In the genomic region with DNA sequence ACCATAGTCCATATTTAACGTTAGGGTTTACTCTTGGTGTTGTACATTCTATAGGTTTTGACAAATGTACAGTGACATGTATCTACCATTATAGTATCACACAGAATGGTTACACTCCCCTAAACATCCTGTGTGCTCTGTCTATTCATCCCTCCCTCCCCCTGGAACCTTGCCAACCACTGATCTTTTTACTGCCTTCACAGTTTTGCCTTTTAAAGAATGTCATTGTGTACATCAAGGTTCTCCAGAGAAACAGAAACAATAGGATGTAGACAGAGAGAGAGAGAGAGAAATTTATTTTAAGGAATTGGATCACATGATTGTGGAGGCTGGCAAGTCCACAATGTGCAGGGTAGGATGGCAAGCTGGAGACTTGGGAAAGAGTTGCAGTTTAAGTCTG, we compare ENCODE assay signal across 21 cellular contexts. TPM values are rescaled to one million over a fixed set of nuclear protein-coding genes. Genes with fewer than 3 reads are reported as not detected.
A peak's percentile ranks its signal among the peaks of the same experiment; 100 is the strongest.
DNase-seq lines count a peak whose midpoint lies in the region; ATAC-seq, FAIRE-seq and TF ChIP-seq lines count a peak whose summit lies in the region.
"Had no signal": no experiment of that assay in that cellular context is flagged by ENCODE, and none has a peak within 500 bp of the region (broad histone marks: within the 10 kb centered on the region; RNA-seq: fewer than 3 reads in every experiment).

No MANE protein-coding gene starts in this region.

- no peaks in the 10 kb centered on the region for H3K9me3 ChIP-seq in A673 (ENCODE audit: low read depth, low read length, poor library complexity, severe bottlenecking)
- no peaks in the 10 kb centered on the region for H3K9me3 ChIP-seq in DND-41 (ENCODE audit: insufficient read depth, low read length, severe bottlenecking)
- H3K9me3 ChIP-seq in K562 (replicated peaks; ENCODE audit: control insufficient read depth, insufficient read depth, low read depth, low read length), result no peaks in the 10 kb centered on the region

- no peaks in the 10 kb centered on the region for H4K20me1 ChIP-seq in DND-41 (ENCODE audit: insufficient read depth, low read length)
- H4K20me1 ChIP-seq in K562 (replicated peaks; ENCODE audit: control insufficient read depth, insufficient read depth, low read length), result no peaks in the 10 kb centered on the region

- no peak overlapping the region for H3K27ac ChIP-seq in A673 (ENCODE audit: low read depth, low read length, poor library complexity, severe bottlenecking)
- no peak overlapping the region for H3K27ac ChIP-seq in DND-41 (ENCODE audit: low read length)
- no peak overlapping the region for H3K27ac ChIP-seq in K562 (ENCODE audit: extremely low read depth, low read depth, low read length)
- H3K27ac ChIP-seq: C4-2B, GM23248, HL-60 had no signal

- no peaks in the 10 kb centered on the region for H3K27me3 ChIP-seq in A673 (replicated peaks; ENCODE audit: insufficient read depth, low read depth, low read length, poor library complexity)
- no peaks in the 10 kb centered on the region for H3K27me3 ChIP-seq in DND-41 (ENCODE audit: insufficient read depth, low read length, poor library complexity)
- no peaks in the 10 kb centered on the region for H3K27me3 ChIP-seq in K562 (ENCODE audit: control insufficient read depth in 2 of 2, insufficient read depth in 2 of 2, low read length in 2 of 2)

- TF ChIP-seq RAD21 in K562 (CRISPR knock-in tag; conservative IDR thresholded peaks at IDR 0.05 in 1 of 2, IDR thresholded peaks at IDR 0.05 in 1 of 2), result no peak

- H3K79me2 ChIP-seq in DND-41 (ENCODE audit: insufficient read depth, low read length), result no peaks in the 10 kb centered on the region
- no peaks in the 10 kb centered on the region for H3K79me2 ChIP-seq in K562 (ENCODE audit: control insufficient read depth, insufficient read depth, low read length)

- intact Hi-C loops in A673 (cut with micrococcal nuclease; ENCODE audit: unreplicated experiment), result no loop called here
- intact Hi-C loops in K562 (cut with micrococcal nuclease), result no loop called here

- no peak overlapping the region for H3K9ac ChIP-seq in DND-41 (ENCODE audit: low read depth, low read length)
- no peak overlapping the region for H3K9ac ChIP-seq in K562 (ENCODE audit: insufficient read depth in 1 of 2, low read depth in 2 of 2, low read length in 2 of 2)
- H3K9ac ChIP-seq: GM23248 had no signal

- WGBS in K562 (ENCODE audit: insufficient coverage, low coverage, missing lambda C conversion rate), result 0% methylated on average over 1 of the region's 1 CpG

- TF ChIP-seq POLR2A in K562 (conservative IDR thresholded peaks at IDR 0.05), result no peak

- no peak overlapping the region for H2AFZ ChIP-seq in DND-41 (ENCODE audit: low read depth, low read length)
- H2AFZ ChIP-seq in K562 (ENCODE audit: low read depth, low read length), result no peak overlapping the region
- H2AFZ ChIP-seq: GM23248 had no signal

- FAIRE-seq in K562 (lab: Jason Lieb, UNC), result no peak
- FAIRE-seq: GM12878 had no signal

- POLR2A ChIA-PET in A673 (lab: Charles Lee; ENCODE audit: low non-redundant PET) (no interaction called here), K562 (lab: Yijun Ruan, JAX) (no interaction called here)

- TF ChIP-seq EP300 in K562 (IDR thresholded peaks at IDR 0.05; ENCODE audit: low read length), result no peak

- TF ChIP-seq CTCF in A673 (conservative IDR thresholded peaks at IDR 0.05; ENCODE audit: low read depth, low read length) (no peak), DND-41 (IDR thresholded peaks at IDR 0.05; ENCODE audit: borderline replicate concordance, extremely low read depth, low read length, poor library complexity, severe bottlenecking) (no peak), K562 (IDR thresholded peaks at IDR 0.05 in 2 of 3, conservative IDR thresholded peaks at IDR 0.05 in 1 of 3; ENCODE audit: insufficient read depth in 2 of 3, low read depth in 1 of 3, low read length in 3 of 3) (no peak)

- H3K36me3 ChIP-seq in A673 (ENCODE audit: insufficient read depth, low read length, poor library complexity, severe bottlenecking) (no peaks in the 10 kb centered on the region), DND-41 (ENCODE audit: insufficient read depth, low read length) (no peaks in the 10 kb centered on the region), K562 (ENCODE audit: control insufficient read depth, insufficient read depth, low read length) (no peaks in the 10 kb centered on the region)

- in situ Hi-C loops in K562 (cut with MboI), result no loop called here

- CTCF ChIA-PET in A673 (lab: Charles Lee) (no interaction called here), K562 (lab: Yijun Ruan, JAX; ENCODE audit: low intra/inter-chr PET ratio) (no interaction called here)

- H3K4me2 ChIP-seq in DND-41 (ENCODE audit: insufficient read depth, low read length) (no peak overlapping the region), K562 (ENCODE audit: insufficient read depth, low read length) (no peak overlapping the region)

- BruUV-seq in A673 (replicated peaks; lab: Mats Ljungman, UMichigan) (no TSS peak), K562 (replicated peaks; lab: Mats Ljungman, UMichigan) (no TSS peak)

- no peak for ATAC-seq in DND-41 (ENCODE audit: insufficient read depth, low read depth)
- no peak for ATAC-seq in K562
- no peak for ATAC-seq in GM18861 (IDR thresholded peaks at IDR 0.05; ENCODE audit: unreplicated experiment)
- ATAC-seq: GM12878 had no signal

- H3K4me1 ChIP-seq in A673 (ENCODE audit: insufficient read depth, low read length, poor library complexity, severe bottlenecking) (no peaks in the 10 kb centered on the region), DND-41 (ENCODE audit: insufficient read depth, low read length) (no peaks in the 10 kb centered on the region), K562 (replicated peaks in 1 of 2; ENCODE audit: control insufficient read depth in 2 of 2, insufficient read depth in 2 of 2, low read length in 2 of 2) (no peaks in the 10 kb centered on the region)

- no peaks in the 10 kb centered on the region for H3K9me1 ChIP-seq in K562 (ENCODE audit: control insufficient read depth, insufficient read depth, low read length)

- no peak overlapping the region for H3K4me3 ChIP-seq in A673 (ENCODE audit: low read depth, low read length, poor library complexity, severe bottlenecking)
- no peak overlapping the region for H3K4me3 ChIP-seq in DND-41 (ENCODE audit: low read depth in 1 of 2, low read length in 2 of 2)
- H3K4me3 ChIP-seq in Jurkat, Clone E6-1 (ENCODE audit: low read length), result no peak overlapping the region
- no peak overlapping the region for H3K4me3 ChIP-seq in K562
- H3K4me3 ChIP-seq: GM12878, GM23248 had no signal

- peak; percentile 5 for DNase-seq in A673 (ENCODE audit: low spot score)
- peak; percentile 6 for DNase-seq in DND-41
- peak; percentile 28 for DNase-seq in Jurkat, Clone E6-1 (ENCODE audit: low read depth, low spot score)
- no peak for DNase-seq in K562 (ENCODE audit: extremely low read depth in 1 of 4, low spot score in 3 of 4)
- no peak for DNase-seq in kidney glomerular epithelial cell (lab: John Stamatoyannopoulos, UW)
- no peak for DNase-seq in AG08395 (ENCODE audit: low spot score)
- no peak for DNase-seq in NCI-H1694 (lab: John Stamatoyannopoulos, UW)
- DNase-seq: ACHN; AML-193; CD4-positive, alpha-beta T cell; DMS153; DMS79; EL; GM23248; HCEC 1CT; IMR-90; KG1 had no signal

TF ChIP-seq in K562, 482 proteins besides CTCF, POLR2A, EP300 and RAD21:
- TF ChIP-seq CBX3 (IDR thresholded peaks at IDR 0.05; ENCODE audit: borderline replicate concordance in 1 of 2, low read length in 2 of 2) (no peak), ZNF77 (CRISPR knock-in tag; IDR thresholded peaks at IDR 0.05) (no peak), NFIC (IDR thresholded peaks at IDR 0.05) (peak; percentile 51), PHTF2 (CRISPR knock-in tag; IDR thresholded peaks at IDR 0.05) (no peak), SMC3 (conservative IDR thresholded peaks at IDR 0.05; ENCODE audit: insufficient read depth, low read depth, low read length) (no peak)

RNA-seq across cellular contexts. Expression of gene CCNJ, which starts 45.1 kb away (rescaled TPM):
- total RNA-seq in A673 (2021), result 22.0 and 25.6 TPM in 2 replicates
- polyA plus RNA-seq in Jurkat, Clone E6-1 (2012; ENCODE audit: insufficient read depth, insufficient read length), result 8.8 TPM
- total RNA-seq in K562 (2011; cell fraction: chromatin; rRNA removed; ENCODE audit: low replicate concordance), result 6.1 and 9.9 TPM in 2 replicates
- 4.5 and 7.5 TPM in 2 replicates for total RNA-seq in K562 (2011; cell fraction: nucleolus; rRNA removed)
- total RNA-seq in K562 (2011; cell fraction: nucleoplasm; rRNA removed), result 6.5 and 10.7 TPM in 2 replicates
- total RNA-seq in K562 (2014; rRNA removed), result 5.5 and 5.9 TPM in 2 replicates
- total RNA-seq in K562 (2014; rRNA removed; fragmentation: Illumina TruSeq; extraction: Trizol), result 10.8 and 11.7 TPM in 2 replicates
- 8.5 and 9.6 TPM in 2 replicates for total RNA-seq in K562 (2015; rRNA removed; fragmentation: Illumina TruSeq; extraction: Trizol)
- 9.2 TPM in 2 replicates for total RNA-seq in K562 (2021)
- 15.7 and 16.9 TPM in 2 replicates for polyA plus RNA-seq in K562 (2011; rRNA removed)
- polyA plus RNA-seq in K562 (2011; cell fraction: cytosol; rRNA removed), result 11.4 and 13.1 TPM in 2 replicates
- 9.5 and 11.2 TPM in 2 replicates for polyA plus RNA-seq in K562 (2011; cell fraction: nucleus; rRNA removed)
- 5.4 and 5.9 TPM in 2 replicates for polyA plus RNA-seq in K562 (2012)
- polyA plus RNA-seq in K562 (2014; fragmentation: Illumina TruSeq; extraction: Trizol), result 10.1 and 10.6 TPM in 2 replicates
- polyA plus RNA-seq in K562 (2014; fragmentation: Nextera tagmentation; extraction: Ambion mirVana), result 1 to 10 TPM in 1 of 2 experiments, under 1 TPM in 1; 0.69 to 2.4 TPM
- 8.6 and 8.9 TPM in 2 replicates for polyA plus RNA-seq in K562 (2014; rRNA removed)
- 32.0 and 33.3 TPM in 2 replicates for polyA minus RNA-seq in K562 (2011; rRNA and poly(A)+ RNA removed)
- polyA minus RNA-seq in K562 (2011; cell fraction: cytosol; rRNA and poly(A)+ RNA removed), result 9.4 and 13.2 TPM in 2 replicates
- 4.7 and 8.8 TPM in 2 replicates for polyA minus RNA-seq in K562 (2011; cell fraction: nucleus; rRNA and poly(A)+ RNA removed)

Comparison
In these comparisons a context has a peak if more than half of its experiments do, and no peak if none do; other contexts are left out.
1. DNase-seq: peak in A673 (single experiment), DND-41 (single experiment) and Jurkat, Clone E6-1 (single experiment); none in K562 (0 of 4), kidney glomerular epithelial cell (single experiment), AG08395 (single experiment) and NCI-H1694 (single experiment).